Comparison of ENCODE assay signal across 1 cellular context in genomic region chr5:33440482-33441240, GRCh38.
TF ChIP-seq lines count a peak whose summit lies in the region.

TSS of gene TARS1 (plus strand) at chr5:33440965. CDS start at chr5:33441087, 122 bp downstream.

TF ChIP-seq in HepG2, 621 proteins besides CTCF, POLR2A, EP300 and RAD21 (continued from another document and continues in another):
- TF ChIP-seq ZNF280B (CRISPR knock-in tag; IDR thresholded peaks at IDR 0.05; ENCODE audit: borderline replicate concordance) (peak; percentile 46; the same call in 1 of the 2 replicates), ELF4 (CRISPR knock-in tag; IDR thresholded peaks at IDR 0.05; ENCODE audit: borderline replicate concordance) (peak; percentile 79; the same call in 1 of the 2 replicates), FOXP4 (CRISPR knock-in tag; IDR thresholded peaks at IDR 0.05) (peak; percentile 42; the same call in 1 of the 2 replicates), ZNF230 (CRISPR knock-in tag; IDR thresholded peaks at IDR 0.05) (no peak), POLR2AphosphoS5 (IDR thresholded peaks at IDR 0.05; ENCODE audit: low read depth, low read length) (peak; percentile 77), ZNF580 (CRISPR knock-in tag; IDR thresholded peaks at IDR 0.05; ENCODE audit: borderline replicate concordance, low read depth) (peak; percentile 36; the same call in 1 of the 2 replicates), HDAC1 (CRISPR knock-in tag; IDR thresholded peaks at IDR 0.05) (peak; percentile 83), BHLHE40 (IDR thresholded peaks at IDR 0.05; ENCODE audit: low read length) (no peak), TOPORS (CRISPR knock-in tag; IDR thresholded peaks at IDR 0.05) (no peak), HIC2 (CRISPR knock-in tag; IDR thresholded peaks at IDR 0.05; ENCODE audit: low read depth) (no peak; the same call in 1 of the 2 replicates), KLF16 (CRISPR knock-in tag; IDR thresholded peaks at IDR 0.05) (peak in 1 of 2 experiments; percentile 86; a peak in 2 of 4 replicates), ZFP1 (CRISPR knock-in tag; IDR thresholded peaks at IDR 0.05) (peak; percentile 78; the same call in 1 of the 2 replicates), KDM5B (CRISPR knock-in tag; IDR thresholded peaks at IDR 0.05; ENCODE audit: borderline replicate concordance) (peak; percentile 56; the same call in 1 of the 2 replicates), KAT7 (CRISPR knock-in tag; IDR thresholded peaks at IDR 0.05; ENCODE audit: borderline replicate concordance) (peak; percentile 22; the same call in 1 of the 2 replicates), ZNF512 (CRISPR knock-in tag; IDR thresholded peaks at IDR 0.05) (no peak), SAFB2 (CRISPR knock-in tag; IDR thresholded peaks at IDR 0.05; ENCODE audit: borderline replicate concordance, low read depth) (no peak; the same call in 1 of the 2 replicates), KMT2B (CRISPR knock-in tag; IDR thresholded peaks at IDR 0.05) (peak; percentile 95), ZNF644 (CRISPR knock-in tag; IDR thresholded peaks at IDR 0.05; ENCODE audit: low read depth) (0 out of 2 replicates have a peak, but pooled peaks have one; percentile 9), BATF2 (CRISPR knock-in tag; IDR thresholded peaks at IDR 0.05) (no peak), ZBTB49 (CRISPR knock-in tag; IDR thresholded peaks at IDR 0.05; ENCODE audit: borderline replicate concordance) (no peak), ZIK1 (CRISPR knock-in tag; IDR thresholded peaks at IDR 0.05; ENCODE audit: borderline replicate concordance, low read depth) (peak; percentile 68; the same call in 1 of the 2 replicates), HOXA7 (CRISPR knock-in tag; IDR thresholded peaks at IDR 0.05) (no peak), FOXO4 (CRISPR knock-in tag; conservative IDR thresholded peaks at IDR 0.05) (no peak), PHB2 (IDR thresholded peaks at IDR 0.05; ENCODE audit: partially characterized antibody) (no peak), GPBP1L1 (CRISPR knock-in tag; IDR thresholded peaks at IDR 0.05) (no peak), IKZF4 (CRISPR knock-in tag; IDR thresholded peaks at IDR 0.05; ENCODE audit: borderline replicate concordance, low read depth, not compliant biosample characterization) (no peak), CBX1 (IDR thresholded peaks at IDR 0.05; ENCODE audit: low read depth) (no peak), JDP2 (CRISPR knock-in tag; IDR thresholded peaks at IDR 0.05; ENCODE audit: borderline replicate concordance) (no peak), ZNF354B (CRISPR knock-in tag; IDR thresholded peaks at IDR 0.05) (no peak), ZNF460 (CRISPR knock-in tag; IDR thresholded peaks at IDR 0.05; ENCODE audit: borderline replicate concordance) (no peak), ZNF468 (CRISPR knock-in tag; IDR thresholded peaks at IDR 0.05) (no peak), ZNF672 (CRISPR knock-in tag; IDR thresholded peaks at IDR 0.05) (no peak), MAFK (conservative IDR thresholded peaks at IDR 0.05 in 1 of 2, IDR thresholded peaks at IDR 0.05 in 1 of 2; ENCODE audit: low read length in 2 of 2) (no peak), KAT2B (IDR thresholded peaks at IDR 0.05; ENCODE audit: borderline replicate concordance, low read depth, low read length) (no peak), ZNF549 (CRISPR knock-in tag; IDR thresholded peaks at IDR 0.05) (no peak), TRAFD1 (CRISPR knock-in tag; IDR thresholded peaks at IDR 0.05; ENCODE audit: borderline replicate concordance) (peak; percentile 98; the same call in 1 of the 2 replicates), CHD4 (IDR thresholded peaks at IDR 0.05; ENCODE audit: borderline replicate concordance, low read length) (no peak), CERS6 (CRISPR knock-in tag; IDR thresholded peaks at IDR 0.05) (no peak), ZNF83 (CRISPR knock-in tag; IDR thresholded peaks at IDR 0.05; ENCODE audit: borderline replicate concordance) (no peak), ZFP36L2 (CRISPR knock-in tag; IDR thresholded peaks at IDR 0.05) (no peak), ZNF24 (IDR thresholded peaks at IDR 0.05) (0 out of 2 replicates have a peak, but pooled peaks have one; percentile 19), SCMH1 (CRISPR knock-in tag; IDR thresholded peaks at IDR 0.05; ENCODE audit: borderline replicate concordance) (no peak), ZKSCAN5 (CRISPR knock-in tag; IDR thresholded peaks at IDR 0.05) (no peak), TBL1XR1 (IDR thresholded peaks at IDR 0.05; ENCODE audit: borderline replicate concordance, low read length, partially characterized antibody) (peak; percentile 74), CSRNP1 (CRISPR knock-in tag; IDR thresholded peaks at IDR 0.05) (no peak), FOXK2 (IDR thresholded peaks at IDR 0.05) (peak; percentile 75)
